Comparison of ENCODE assay signal across 8 cellular contexts in the genomic region with DNA sequence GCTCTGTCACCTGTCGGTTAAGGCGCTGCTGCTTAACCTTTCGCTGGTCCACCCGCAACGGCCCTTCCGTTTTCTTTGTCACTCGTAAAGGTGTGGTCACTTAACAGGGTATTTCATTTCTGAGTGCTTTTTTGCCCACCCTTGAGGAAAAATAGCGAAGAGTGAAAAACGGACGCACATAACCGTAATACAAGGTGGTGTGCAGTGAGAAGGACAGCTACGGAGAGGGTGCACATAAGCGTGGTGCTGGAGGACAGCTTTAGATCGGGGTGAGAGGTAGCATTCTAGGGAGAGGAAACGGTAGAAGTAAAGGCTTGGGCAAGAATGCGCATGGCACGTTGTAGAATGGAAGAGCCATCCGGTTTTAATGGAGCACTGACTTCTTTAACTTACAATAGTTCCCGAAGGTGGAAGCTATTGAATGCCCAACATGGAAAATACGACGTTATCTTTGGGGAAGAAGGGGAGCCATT. TPM values are rescaled to one million over a fixed set of nuclear protein-coding genes. Genes with fewer than 3 reads are reported as not detected.
DNase-seq lines count a peak whose midpoint lies in the region; ATAC-seq and TF ChIP-seq lines count a peak whose summit lies in the region.

No MANE protein-coding gene starts in this region.

- ATAC-seq in HG03432 (IDR thresholded peaks at IDR 0.05; ENCODE audit: unreplicated experiment) (peak; percentile 10), WTC11 (no peak), GM18520 (IDR thresholded peaks at IDR 0.05; ENCODE audit: unreplicated experiment) (no peak)

- POLR2A ChIA-PET in WTC11 (lab: Charles Lee), result interaction anchor here (0.6 to 1.3 kb wide), 4 partner anchors 8 to 127 kb away, joined by 3 read pairs; no protein-coding TSS in a partner anchor

- peaks cover 43% of the 10 kb centered on the region for H3K36me3 Mint-ChIP-seq in WTC11

- peak; percentile 2 for DNase-seq in activated T-cell treated with anti-CD3 and anti-CD28 coated beads for 1 hour (ENCODE audit: low read depth)
- no peak for DNase-seq in activated T-cell treated with anti-CD3 and anti-CD28 coated beads for 4 hours
- no peak for DNase-seq in WTC11 (ENCODE audit: low spot score)
- DNase-seq in fibroblast of the aortic adventitia (ENCODE audit: low read depth), result peak; percentile 24
- DNase-seq in retinal pigment epithelial cell (ENCODE audit: low read depth), result no peak
- DNase-seq in NCI-H2081 treated with DMSO at 0.1 percent for 48 hours (lab: John Stamatoyannopoulos, UW), result no peak

- peaks cover 41% of the 10 kb centered on the region for H3K4me1 Mint-ChIP-seq in WTC11

- no peaks in the 10 kb centered on the region for H3K27me3 Mint-ChIP-seq in WTC11 (ENCODE audit: low read depth)

- no peaks in the 10 kb centered on the region for H3K9me3 Mint-ChIP-seq in WTC11

- H3K4me3 Mint-ChIP-seq in WTC11, result peak overlapping the region; percentile 98

- CTCF ChIA-PET in WTC11 (lab: Charles Lee), result interaction anchor here (1.4 to 2.0 kb wide), 3 partner anchors 33 to 114 kb away, joined by 5 to 7 read pairs (median 5); no protein-coding TSS in a partner anchor

- peak overlapping the region; percentile 92 for H3K27ac Mint-ChIP-seq in WTC11

- TF ChIP-seq CTCF in WTC11 (IDR thresholded peaks at IDR 0.05), result no peak
- TF ChIP-seq CTCF in fibroblast of the aortic adventitia (IDR thresholded peaks at IDR 0.05; ENCODE audit: insufficient read depth, low read length), result no peak
- no peak for TF ChIP-seq CTCF in retinal pigment epithelial cell (conservative IDR thresholded peaks at IDR 0.05; ENCODE audit: low read depth, low read length)

- H3K4me3 ChIP-seq in fibroblast of the aortic adventitia (ENCODE audit: low read depth, low read length) (peak overlapping the region; percentile 79), retinal pigment epithelial cell (ENCODE audit: low read length) (peak overlapping the region; percentile 72)

TF ChIP-seq in WTC11, 78 proteins besides CTCF, POLR2A, EP300 and RAD21:
- TF ChIP-seq EMX1 (CRISPR knock-in tag; IDR thresholded peaks at IDR 0.05) (peak; percentile 48; the same call in 1 of the 2 replicates), OVOL2 (CRISPR knock-in tag; IDR thresholded peaks at IDR 0.05; ENCODE audit: borderline replicate concordance) (no peak)

RNA-seq across cellular contexts. Expression of gene CCT5, which starts 0.8 kb away (rescaled TPM):
- total RNA-seq in WTC11 (2021), result 481 to 548 TPM (median 496 TPM) in 3 replicates
- total RNA-seq in fibroblast of the aortic adventitia (ENCODE audit: low replicate concordance), result 168 and 359 TPM in 2 replicates

RNA-seq across cellular contexts. Expression of gene ATPSCKMT, which starts 1.2 kb away (rescaled TPM):
- 10.3 to 15.7 TPM (median 11.8 TPM) in 3 replicates for total RNA-seq in WTC11 (2021)
- 34.3 and 60.9 TPM in 2 replicates for total RNA-seq in fibroblast of the aortic adventitia (ENCODE audit: low replicate concordance)

RNA-seq across cellular contexts. Expression of gene CMBL, which starts 56.9 kb away (rescaled TPM):
- total RNA-seq in WTC11 (2021), result 26.7 to 34.0 TPM (median 27.7 TPM) in 3 replicates
- 12.3 and 13.6 TPM in 2 replicates for total RNA-seq in fibroblast of the aortic adventitia (ENCODE audit: low replicate concordance)

Comparison
In these comparisons a context has a peak if more than half of its experiments do, and no peak if none do; other contexts are left out.
1. DNase-seq: peak in activated T-cell treated with anti-CD3 and anti-CD28 coated beads for 1 hour (single experiment) and fibroblast of the aortic adventitia (single experiment); none in activated T-cell treated with anti-CD3 and anti-CD28 coated beads for 4 hours (single experiment), WTC11 (single experiment), retinal pigment epithelial cell (single experiment) and NCI-H2081 treated with DMSO at 0.1 percent for 48 hours (single experiment).